In the genomic region with DNA sequence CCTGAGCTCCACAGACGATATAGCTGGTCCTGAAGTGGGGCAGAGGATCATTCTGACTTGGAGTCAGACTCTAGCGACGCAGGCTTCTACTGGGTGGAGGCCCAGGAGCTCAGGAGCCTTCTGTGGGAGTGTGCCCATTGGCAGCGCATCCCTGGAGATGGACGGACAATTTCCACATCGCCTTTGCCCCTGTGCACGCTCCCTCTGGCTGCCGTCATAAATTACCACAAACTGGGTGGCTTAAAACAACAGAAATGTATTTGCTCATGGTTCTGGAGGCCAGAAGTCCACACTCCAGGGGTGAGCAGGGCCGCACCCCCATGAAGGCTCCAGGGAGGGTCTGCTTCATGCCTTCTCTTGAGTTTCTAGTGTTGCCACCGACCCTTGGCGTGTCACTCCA, we compare ENCODE assay signal across 9 cellular contexts. TPM values are rescaled to one million over a fixed set of nuclear protein-coding genes. Genes with fewer than 3 reads are reported as not detected.
"Had no signal": no experiment of that assay in that cellular context is flagged by ENCODE, and none has a peak within 500 bp of the region (broad histone marks: within the 10 kb centered on the region; RNA-seq: fewer than 3 reads in every experiment).

No MANE protein-coding gene starts in this region.

- H3K4me3 Mint-ChIP-seq: GM23338, H9 had no signal

- H2AFZ ChIP-seq: GM23338 had no signal

- ATAC-seq: GM23338, K562 had no signal

- H3K27ac Mint-ChIP-seq: GM23338, H9 had no signal

- H3K9me3 Mint-ChIP-seq: GM23338, H9 had no signal

- H3K4me2 ChIP-seq: GM23338 had no signal

- DNase-seq: H9, HCEC 1CT, IMR-90, KG1 had no signal

- H3K27ac ChIP-seq: HL-60 had no signal

- H3K4me3 ChIP-seq: GM23338, K562 had no signal

RNA-seq across cellular contexts. Expression of gene CARD14, which starts 6.9 kb away (rescaled TPM):
- total RNA-seq: H1, HT1080, IMR-90, K562 had no signal
- polyA plus RNA-seq: IMR-90, K562 had no signal
